19 cellular contexts compared by ENCODE assay signal in genomic region chr14:98871796-98872195, GRCh38.
"Had no signal": no experiment of that assay in that cellular context is flagged by ENCODE, and none has a peak within 500 bp of the region (broad histone marks: within the 10 kb centered on the region; RNA-seq: fewer than 3 reads in every experiment).

No MANE protein-coding gene starts in this region.

- H3K36me3 ChIP-seq: breast epithelium, esophagus squamous epithelium, transverse colon, uterus had no signal

- H3K27me3 ChIP-seq: breast epithelium, esophagus squamous epithelium, foreskin keratinocyte, hepatocyte, transverse colon, uterus had no signal

- ATAC-seq: activated CD8-positive, alpha-beta memory T cell treated with anti-CD3 and anti-CD28 coated beads, Interleukin-2, amount 10 ng/mL, durations not matched to agents 7 days and 5 days; foreskin keratinocyte had no signal

- DNase-seq: activated B cell treated with CpG ODN at 0.5 μM for 24 hours; activated CD4-positive, alpha-beta memory T cell treated with anti-CD3 and anti-CD28 coated beads, Interleukin-2, amount 10 ng/mL, durations not matched to agents 7 days and 5 days; activated CD4-positive, alpha-beta T cell treated with anti-CD3 and anti-CD28 coated beads for 4 hours; activated CD8-positive, alpha-beta memory T cell treated with anti-CD3 and anti-CD28 coated beads, Interleukin-2, amount 10 ng/mL, durations not matched to agents 7 days and 5 days; amniotic stem cell; cerebellar nuclear complex; effector memory CD4-positive, alpha-beta T cell; esophagus squamous epithelium; foreskin keratinocyte; midbrain; occipital lobe; stimulated activated CD4-positive, alpha-beta T cell treated with anti-CD3 and anti-CD28 coated beads, Interleukin-1b, Interleukin-23, amount 100 ng/mL, for 48 hours; stimulated activated CD8-positive, alpha-beta memory T cell treated with anti-CD3 and anti-CD28 coated beads, Interleukin-4, amount 100 ng/mL, for 48 hours; stimulated activated naive CD4-positive, alpha-beta T cell treated with Interleukin-2 at 50 U/mL for 16 hours; substantia nigra; transverse colon; uterus had no signal

- H3K9me3 ChIP-seq: breast epithelium, esophagus squamous epithelium, transverse colon, uterus had no signal

- H3K79me2 ChIP-seq: hepatocyte had no signal

- H2AFZ ChIP-seq: hepatocyte had no signal

- H3K4me2 ChIP-seq: hepatocyte had no signal

- H3K4me1 ChIP-seq: breast epithelium, esophagus squamous epithelium, foreskin keratinocyte, transverse colon, uterus had no signal

- H3K4me3 ChIP-seq: breast epithelium, esophagus squamous epithelium, hepatocyte, transverse colon, uterus had no signal

- H3K27ac ChIP-seq: breast epithelium, esophagus squamous epithelium, foreskin keratinocyte, hepatocyte, transverse colon, uterus had no signal
